ENCODE assay signal across 8 cellular contexts in the genomic region with DNA sequence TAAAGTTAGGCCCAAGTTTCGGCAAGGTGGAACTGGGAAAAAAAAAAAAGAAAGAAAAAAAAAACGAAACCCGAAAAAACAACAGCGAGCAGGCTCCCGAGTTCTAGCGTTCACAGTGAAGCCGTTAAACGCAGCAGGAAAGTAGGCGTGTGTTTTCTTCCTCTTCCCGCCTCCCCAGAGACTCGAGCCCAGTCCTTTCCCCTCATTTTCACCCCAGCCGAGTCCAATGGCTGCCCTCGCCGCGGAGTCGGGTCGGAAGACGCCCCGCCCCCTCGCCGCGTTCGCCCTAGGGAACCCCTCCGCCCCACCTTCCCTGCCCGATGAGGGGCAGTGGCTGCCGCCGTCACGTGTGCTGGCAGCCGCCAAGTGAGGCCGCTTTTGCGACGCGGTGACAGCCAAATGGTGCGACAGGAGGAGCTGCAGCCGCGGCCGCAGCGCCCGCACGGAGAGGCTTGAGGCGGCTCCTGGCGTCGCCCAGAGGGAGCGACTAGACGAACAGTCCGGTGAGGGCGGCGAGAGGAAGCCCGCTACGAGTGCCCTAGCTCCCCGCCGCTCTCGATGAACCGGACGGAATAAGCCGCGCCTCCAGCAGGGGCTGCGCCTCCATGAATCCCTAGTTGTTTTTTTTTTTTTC. TPM values are rescaled to one million over a fixed set of nuclear protein-coding genes. Genes with fewer than 3 reads are reported as not detected.
DNase-seq lines count a peak whose midpoint lies in the region; ATAC-seq and TF ChIP-seq lines count a peak whose summit lies in the region.

A gene (plus strand): TSS at position 426 of the 634 bp plus-strand sequence. CDS start 308 bp downstream, outside the sequence.

- H3K27me3 ChIP-seq in spleen (replicated peaks in 1 of 7), result no peaks in the 10 kb centered on the region

- DNase-seq in AG10803 (ENCODE audit: low read depth), result peak; percentile 99
- peak; percentile 91 for DNase-seq in NCI-H345 treated with DMSO at 0.1 percent for 48 hours (lab: John Stamatoyannopoulos, UW; ENCODE audit: unreplicated experiment)
- DNase-seq in activated CD4-positive, CD25-positive, alpha-beta regulatory T cell (lab: John Stamatoyannopoulos, UW), result peak; percentile 92 to 96 (median 94)
- peak; percentile 98 for DNase-seq in central memory CD4-positive, alpha-beta T cell
- DNase-seq in immature natural killer cell, result peak; percentile 97
- DNase-seq in spleen, result peak; percentile 100

- peaks cover 11 to 13% (median 12%) of the 10 kb centered on the region in 3 donors for H3K27me3 Mint-ChIP-seq in immature natural killer cell (ENCODE audit: low read depth in 3 of 3)

- peaks cover 26 to 54% of the 10 kb centered on the region in 2 donors for H3K4me1 Mint-ChIP-seq in immature natural killer cell

- peak within 1 kb of the TSS; percentile 91 to 99 (median 98) for H3K4me3 Mint-ChIP-seq in immature natural killer cell

- H3K27ac Mint-ChIP-seq in immature natural killer cell, result peak within 1 kb of the TSS; percentile 95 to 99 (median 96)

- H3K36me3 Mint-ChIP-seq in immature natural killer cell, result no peaks in the 10 kb centered on the region

- peaks cover 0 to 10% (median 0%) of the 10 kb centered on the region in 6 donors for H3K36me3 ChIP-seq in spleen

- H3K9me3 Mint-ChIP-seq in immature natural killer cell, result no peaks in the 10 kb centered on the region

- peaks cover 22 to 59% (median 38%) of the 10 kb centered on the region in 6 donors for H3K4me1 ChIP-seq in spleen

- H3K27ac ChIP-seq in spleen, result peak within 1 kb of the TSS; percentile 86 to 98 (median 97)

- H3K4me3 ChIP-seq in AG10803 (ENCODE audit: low read length) (peak within 1 kb of the TSS; percentile 78), spleen (peak within 1 kb of the TSS; percentile 73 to 98 (median 95))

- intact Hi-C loops in spleen (cut with DNase I; ENCODE audit: low total_unique reads), result loop anchor here (10.0 kb wide), 1 partner anchor 201 kb away; no protein-coding TSS in a partner anchor

- ATAC-seq in GM19025 (IDR thresholded peaks at IDR 0.05; ENCODE audit: low read depth, unreplicated experiment) (peak; percentile 87), HG03342 (IDR thresholded peaks at IDR 0.05; ENCODE audit: unreplicated experiment) (peak; percentile 85)

- TF ChIP-seq POLR2A in spleen (IDR thresholded peaks at IDR 0.05), result peak; percentile 65 to 83 (median 68)

- peak; percentile 9 for TF ChIP-seq CTCF in AG10803 (conservative IDR thresholded peaks at IDR 0.05; ENCODE audit: low read length)
- peak in 8 of 11 experiments; percentile 13 to 64 (median 46) for TF ChIP-seq CTCF in spleen (IDR thresholded peaks at IDR 0.05 in 8 of 11, conservative IDR thresholded peaks at IDR 0.05 in 3 of 11)

- H3K9me3 ChIP-seq in spleen, result no peaks in the 10 kb centered on the region

- WGBS in spleen, 5 donors, result 0 to 1% (median 1%) methylated on average over 46 to 58 of the region's 58 CpGs

RNA-seq across cellular contexts. Expression of the gene that starts here (rescaled TPM):
- polyA plus RNA-seq in immature natural killer cell, result 1 to 10 TPM; 4.0 to 6.9 (median 5.4) TPM
- total RNA-seq in spleen, result 10 to 100 TPM; 43.2 to 63.9 (median 52.1) TPM
- 10 to 100 TPM; 10.2 to 13.3 (median 12.5) TPM for polyA plus RNA-seq in spleen

Comparison
In these comparisons a context has a peak if more than half of its experiments do, and no peak if none do; other contexts are left out.
1. Peak in every context shown above with its lines: DNase-seq, ATAC-seq, H3K4me3 ChIP-seq and H3K27ac ChIP-seq.